ENCODE assay signal across 10 cellular contexts in genomic region chr6:31122803-31123706, GRCh38. TPM values are rescaled to one million over a fixed set of nuclear protein-coding genes. Genes with fewer than 3 reads are reported as not detected.
DNase-seq lines count a peak whose midpoint lies in the region; ATAC-seq and TF ChIP-seq lines count a peak whose summit lies in the region.
"Had no signal": no experiment of that assay in that cellular context is flagged by ENCODE, and none has a peak within 500 bp of the region (broad histone marks: within the 10 kb centered on the region; RNA-seq: fewer than 3 reads in every experiment).

No MANE protein-coding gene starts in this region.

- 37% methylated on average over 16 of the region's 16 CpGs for WGBS in right cardiac atrium

- intact Hi-C loops in right cardiac atrium (cut with DNase I), result no loop called here

- in situ Hi-C loops in astrocyte of the cerebellum (cut with HindIII; ENCODE audit: low sequenced_read_pairs), result no loop called here

- ATAC-seq in right cardiac atrium (peak; percentile 65 to 68), HG02798 (IDR thresholded peaks at IDR 0.05; ENCODE audit: poor library complexity, unreplicated experiment) (no peak), HG03159 (IDR thresholded peaks at IDR 0.05; ENCODE audit: unreplicated experiment) (no peak)
- ATAC-seq: stimulated activated naive CD8-positive, alpha-beta T cell treated with anti-CD3 and anti-CD28 coated beads, Interleukin-15, amount 100 ng/mL, for 72 hours had no signal

- no peak overlapping the region for H3K4me3 ChIP-seq in H7 (ENCODE audit: insufficient read depth, low read depth, low read length)
- no peak overlapping the region for H3K4me3 ChIP-seq in astrocyte of the cerebellum (ENCODE audit: low read depth, low read length)
- no peak overlapping the region for H3K4me3 ChIP-seq in right cardiac atrium (ENCODE audit: low read length)
- H3K4me3 ChIP-seq in skeletal muscle cell (ENCODE audit: low read depth, low read length), result no peak overlapping the region

- TF ChIP-seq CTCF in astrocyte of the cerebellum (IDR thresholded peaks at IDR 0.05; ENCODE audit: low read depth, low read length, missing control alignments), result no peak

- no peaks in the 10 kb centered on the region for H3K9me3 ChIP-seq in right cardiac atrium (ENCODE audit: control insufficient read depth, low read length)

- DNase-seq in H7, result peak; percentile 32
- peak; percentile 72 for DNase-seq in astrocyte of the cerebellum (ENCODE audit: low read depth)
- DNase-seq in right cardiac atrium, result peak; percentile 85 to 93 (median 89)
- DNase-seq in skeletal muscle cell (ENCODE audit: low read depth), result peak; percentile 85
- DNase-seq in LoVo (ENCODE audit: low spot score), result no peak
- no peak for DNase-seq in NCI-H2029 treated with DMSO at 0.1 percent for 48 hours (lab: John Stamatoyannopoulos, UW)
- DNase-seq: stimulated activated naive CD8-positive, alpha-beta T cell treated with anti-CD3 and anti-CD28 coated beads, Interleukin-15, amount 100 ng/mL, for 72 hours had no signal

- H3K27me3 ChIP-seq in H7 (ENCODE audit: control insufficient read depth, insufficient read depth, low read length) (no peaks in the 10 kb centered on the region), right cardiac atrium (ENCODE audit: control insufficient read depth, insufficient read depth) (no peaks in the 10 kb centered on the region)

- H3K27ac ChIP-seq in right cardiac atrium (ENCODE audit: low read length), result peak overlapping the region; percentile 66

- peaks cover 17% of the 10 kb centered on the region for H3K4me1 ChIP-seq in right cardiac atrium (ENCODE audit: control insufficient read depth, insufficient read depth, low read length)

- H3K36me3 ChIP-seq in H7 (replicated peaks; ENCODE audit: control insufficient read depth, insufficient read depth, low read length), result no peaks in the 10 kb centered on the region

RNA-seq across cellular contexts. Expression of gene CDSN, which starts 2.8 kb away (rescaled TPM):
- total RNA-seq in H7 (2014; rRNA removed; shearing (Covaris generic)), result not detected in 2 replicates
- total RNA-seq in right cardiac atrium, result under 1 TPM in 2 of 4 donors, not detected in 2; 0.14 to 0.17 TPM
- polyA plus RNA-seq in right cardiac atrium, result 0.11 TPM
- total RNA-seq: liver had no signal
- polyA plus RNA-seq: liver had no signal

RNA-seq across cellular contexts. Expression of gene PSORS1C1, which starts 8.5 kb away (rescaled TPM):
- total RNA-seq in H7 (2014; rRNA removed; shearing (Covaris generic)), result 0.10 TPM in 1 of 2 replicates, not detected in the other
- 1 to 10 TPM; 1.4 to 4.5 (median 4.4) TPM for total RNA-seq in right cardiac atrium
- polyA plus RNA-seq in right cardiac atrium, result 6.5 TPM

RNA-seq across cellular contexts. Expression of gene C6orf15, which starts 10.7 kb away (rescaled TPM):
- total RNA-seq in H7 (2014; rRNA removed; shearing (Covaris generic)), result not detected in 2 replicates
- total RNA-seq in right cardiac atrium, result not detected
- polyA plus RNA-seq in right cardiac atrium, result not detected
- total RNA-seq: liver had no signal
- polyA plus RNA-seq: liver had no signal

RNA-seq across cellular contexts. Expression of gene PSORS1C2, which starts 15.8 kb away (rescaled TPM):
- 0.07 TPM in 1 of 2 replicates, not detected in the other for total RNA-seq in H7 (2014; rRNA removed; shearing (Covaris generic))
- not detected for total RNA-seq in right cardiac atrium
- polyA plus RNA-seq in right cardiac atrium, result not detected
- total RNA-seq: liver had no signal
- polyA plus RNA-seq: liver had no signal

RNA-seq across cellular contexts. Expression of gene CCHCR1, which starts 34.5 kb away (rescaled TPM):
- total RNA-seq in H7 (2014; rRNA removed; shearing (Covaris generic)), result 54.0 and 74.8 TPM in 2 replicates
- total RNA-seq in right cardiac atrium, result 10 to 100 TPM; 10.8 to 16.7 (median 12.9) TPM
- polyA plus RNA-seq in right cardiac atrium, result 9.6 TPM

Comparison
In these comparisons a context has a peak if more than half of its experiments do, and no peak if none do; other contexts are left out.
1. DNase-seq: peak in H7 (single experiment), astrocyte of the cerebellum (single experiment), right cardiac atrium (3 of 3) and skeletal muscle cell (single experiment); none in LoVo (single experiment) and NCI-H2029 treated with DMSO at 0.1 percent for 48 hours (single experiment).
2. ATAC-seq: peak in right cardiac atrium (2 of 2); none in HG02798 (single experiment) and HG03159 (single experiment).